Comparison of ENCODE assay signal across 29 cellular contexts in genomic region chr7:98374285-98374680, GRCh38. TPM values are rescaled to one million over a fixed set of nuclear protein-coding genes. Genes with fewer than 3 reads are reported as not detected.
"Had no signal": no experiment of that assay in that cellular context is flagged by ENCODE, and none has a peak within 500 bp of the region (broad histone marks: within the 10 kb centered on the region; RNA-seq: fewer than 3 reads in every experiment).

No MANE protein-coding gene starts in this region.

- H3K36me3 ChIP-seq: neutrophil, ovary, right lobe of liver, stomach, tibial artery, transverse colon, upper lobe of left lung, vagina had no signal

- H3K27ac ChIP-seq: neutrophil, ovary, parathyroid adenoma, psoas muscle, right lobe of liver, skin epidermis, testis, tibial artery, transverse colon, vagina had no signal

- H3K27me3 ChIP-seq: neutrophil, ovary, right lobe of liver, stomach, testis, tibial artery, transverse colon, upper lobe of left lung, vagina had no signal

- H3K4me2 ChIP-seq: smooth muscle cell had no signal

- ATAC-seq: naive thymus-derived CD4-positive, alpha-beta T cell; natural killer cell; psoas muscle; right cardiac atrium; right lobe of liver; stimulated activated effector memory CD8-positive, alpha-beta T cell treated with anti-CD3 and anti-CD28 coated beads, Interleukin-12 subunit alpha, Interleukin-12 subunit beta, amount 100 ng/mL, for 72 hours; stimulated activated naive B cell treated with anti-CD40 and anti-IgM and Interleukin-4, amounts not matched to agents 10 μg/mL and 1 μg/mL and 100 μg/mL, for 72 hours had no signal

- H3K4me1 ChIP-seq: parathyroid adenoma, psoas muscle, testis, tibial artery, vagina had no signal

- H3K4me1 Mint-ChIP-seq: naive thymus-derived CD4-positive, alpha-beta T cell; natural killer cell; stimulated activated effector memory CD8-positive, alpha-beta T cell treated with anti-CD3 and anti-CD28 coated beads, Interleukin-12 subunit alpha, Interleukin-12 subunit beta, amount 100 ng/mL, for 72 hours; stimulated activated naive B cell treated with anti-CD40 and anti-IgM and Interleukin-4, amounts not matched to agents 10 μg/mL and 1 μg/mL and 100 μg/mL, for 72 hours had no signal

- H3K9me3 ChIP-seq: neutrophil, ovary, psoas muscle, right lobe of liver, stomach, testis, tibial artery, transverse colon, upper lobe of left lung, vagina had no signal

- H3K4me3 ChIP-seq: ovary, psoas muscle, right lobe of liver, skin epidermis, smooth muscle cell, stomach, testis, tibial artery, transverse colon, upper lobe of left lung, vagina had no signal

- H2AFZ ChIP-seq: parathyroid adenoma had no signal

- H3K4me3 Mint-ChIP-seq: naive thymus-derived CD4-positive, alpha-beta T cell; natural killer cell; nephron; stimulated activated effector memory CD8-positive, alpha-beta T cell treated with anti-CD3 and anti-CD28 coated beads, Interleukin-12 subunit alpha, Interleukin-12 subunit beta, amount 100 ng/mL, for 72 hours; stimulated activated naive B cell treated with anti-CD40 and anti-IgM and Interleukin-4, amounts not matched to agents 10 μg/mL and 1 μg/mL and 100 μg/mL, for 72 hours; stimulated activated naive CD8-positive, alpha-beta T cell treated with anti-CD3 and anti-CD28 coated beads, Interleukin-15, Interleukin-2, amounts not matched to agents 100 ng/mL and 50 ng/mL, for 24 hours had no signal

- H3K27ac Mint-ChIP-seq: naive thymus-derived CD4-positive, alpha-beta T cell; natural killer cell; nephron; progenitor cell of endocrine pancreas; stimulated activated effector memory CD8-positive, alpha-beta T cell treated with anti-CD3 and anti-CD28 coated beads, Interleukin-12 subunit alpha, Interleukin-12 subunit beta, amount 100 ng/mL, for 72 hours; stimulated activated naive B cell treated with anti-CD40 and anti-IgM and Interleukin-4, amounts not matched to agents 10 μg/mL and 1 μg/mL and 100 μg/mL, for 72 hours; stimulated activated naive CD8-positive, alpha-beta T cell treated with anti-CD3 and anti-CD28 coated beads, Interleukin-15, Interleukin-2, amounts not matched to agents 100 ng/mL and 50 ng/mL, for 24 hours had no signal

- H3K9me3 Mint-ChIP-seq: naive thymus-derived CD4-positive, alpha-beta T cell; natural killer cell; nephron; stimulated activated effector memory CD8-positive, alpha-beta T cell treated with anti-CD3 and anti-CD28 coated beads, Interleukin-12 subunit alpha, Interleukin-12 subunit beta, amount 100 ng/mL, for 72 hours; stimulated activated naive B cell treated with anti-CD40 and anti-IgM and Interleukin-4, amounts not matched to agents 10 μg/mL and 1 μg/mL and 100 μg/mL, for 72 hours; stimulated activated naive CD8-positive, alpha-beta T cell treated with anti-CD3 and anti-CD28 coated beads, Interleukin-15, Interleukin-2, amounts not matched to agents 100 ng/mL and 50 ng/mL, for 24 hours had no signal

- H3K27me3 Mint-ChIP-seq: naive thymus-derived CD4-positive, alpha-beta T cell; progenitor cell of endocrine pancreas; stimulated activated naive CD8-positive, alpha-beta T cell treated with anti-CD3 and anti-CD28 coated beads, Interleukin-15, Interleukin-2, amounts not matched to agents 100 ng/mL and 50 ng/mL, for 24 hours had no signal

- DNase-seq: naive thymus-derived CD4-positive, alpha-beta T cell; natural killer cell; nucleus accumbens; ovary; posterior cingulate gyrus; psoas muscle; right cardiac atrium; stimulated activated CD4-positive, alpha-beta T cell treated with anti-CD3 and anti-CD28 coated beads, Interleukin-15, amount 100 ng/mL, for 24 hours; stimulated activated CD4-positive, alpha-beta T cell treated with anti-CD3 and anti-CD28 coated beads, Interleukin-2, amount 100 ng/mL, for 24 hours; stimulated activated CD4-positive, alpha-beta T cell treated with anti-CD3 and anti-CD28 coated beads, Interleukin-2, amount 100 ng/mL, for 48 hours; stimulated activated CD4-positive, alpha-beta T cell treated with anti-CD3 and anti-CD28 coated beads, Interleukin-4, amount 100 ng/mL, for 24 hours; stimulated activated naive B cell treated with anti-CD40 and anti-IgM and Interleukin-4, amounts not matched to agents 10 μg/mL and 1 μg/mL and 100 μg/mL, for 72 hours; stimulated activated naive CD4-positive, alpha-beta T cell treated with Interleukin-2 at 50 U/mL for 16 hours; stomach; testis; tibial artery; transverse colon; upper lobe of left lung had no signal

- H3K9ac ChIP-seq: parathyroid adenoma had no signal

- H3K36me3 Mint-ChIP-seq: naive thymus-derived CD4-positive, alpha-beta T cell; natural killer cell; stimulated activated effector memory CD8-positive, alpha-beta T cell treated with anti-CD3 and anti-CD28 coated beads, Interleukin-12 subunit alpha, Interleukin-12 subunit beta, amount 100 ng/mL, for 72 hours; stimulated activated naive B cell treated with anti-CD40 and anti-IgM and Interleukin-4, amounts not matched to agents 10 μg/mL and 1 μg/mL and 100 μg/mL, for 72 hours had no signal

RNA-seq across cellular contexts. Expression of gene BAIAP2L1, which starts 26.6 kb away (rescaled TPM):
- total RNA-seq: natural killer cell had no signal
- polyA plus RNA-seq: neural cell had no signal
